9 cellular contexts compared by ENCODE assay signal in the genomic region with DNA sequence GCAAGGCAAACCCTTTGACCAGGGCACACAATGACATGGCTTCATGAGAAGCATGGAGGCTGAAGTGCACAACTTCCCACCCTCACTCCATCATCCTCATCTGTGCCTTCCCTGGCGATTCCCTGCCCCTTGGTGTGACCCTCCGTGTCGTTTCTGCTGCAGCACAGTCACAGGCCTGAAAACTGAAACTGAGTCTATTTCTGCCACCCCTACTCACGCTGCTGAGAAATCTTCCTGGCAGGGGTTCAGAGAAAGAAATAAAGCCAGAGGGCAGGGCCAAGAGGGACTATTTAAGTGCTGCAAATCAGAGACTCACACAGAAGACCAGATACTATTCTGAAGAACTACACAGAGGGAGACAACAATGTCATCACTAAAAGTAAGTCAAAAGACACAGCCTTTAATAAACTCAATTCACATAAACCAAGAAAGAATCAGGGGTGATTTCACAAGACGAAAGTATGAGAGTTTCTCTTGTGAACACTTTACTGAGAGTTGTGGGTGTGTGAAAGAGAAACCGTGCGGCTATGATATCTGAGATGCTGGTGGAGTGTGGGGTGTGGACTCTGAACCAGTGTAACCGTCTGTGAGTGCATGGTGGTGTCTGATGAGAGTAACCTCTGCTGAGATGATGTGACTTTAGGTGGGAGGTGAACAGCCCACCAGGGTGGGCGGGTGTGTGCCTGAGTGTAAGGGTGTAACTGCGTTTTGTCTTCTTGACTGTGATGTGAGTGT.
A peak's percentile ranks its signal among the peaks of the same experiment; 100 is the strongest.
DNase-seq lines count a peak whose midpoint lies in the region; ATAC-seq lines count a peak whose summit lies in the region.
"Had no signal": no experiment of that assay in that cellular context is flagged by ENCODE, and none has a peak within 500 bp of the region (broad histone marks: within the 10 kb centered on the region; RNA-seq: fewer than 3 reads in every experiment).

No MANE protein-coding gene starts in this region.

- peak; percentile 71 for DNase-seq in activated naive CD4-positive, alpha-beta T cell treated with Interleukin-2 at 50 U/mL for 16 hours
- peak; percentile 28 to 61 for DNase-seq in stimulated activated CD4-positive, alpha-beta T cell treated with anti-CD3 and anti-CD28 coated beads, Interleukin-4, amount 100 ng/mL, for 48 hours (ENCODE audit: low read depth in 2 of 2)
- DNase-seq in retina (no peak), SHP77 (lab: John Stamatoyannopoulos, UW) (no peak), NCI-H82 (lab: John Stamatoyannopoulos, UW) (no peak)
- DNase-seq: natural killer cell had no signal

- ATAC-seq in GM19035 (IDR thresholded peaks at IDR 0.05; ENCODE audit: unreplicated experiment) (peak; percentile 61), HG03095 (IDR thresholded peaks at IDR 0.05; ENCODE audit: unreplicated experiment) (peak; percentile 49), HG02970 (IDR thresholded peaks at IDR 0.05; ENCODE audit: low FRiP score, unreplicated experiment) (no peak)

Comparison
In these comparisons a context has a peak if more than half of its experiments do, and no peak if none do; other contexts are left out.
1. DNase-seq: peak in activated naive CD4-positive, alpha-beta T cell treated with Interleukin-2 at 50 U/mL for 16 hours (single experiment) and stimulated activated CD4-positive, alpha-beta T cell treated with anti-CD3 and anti-CD28 coated beads, Interleukin-4, amount 100 ng/mL, for 48 hours (2 of 2); none in retina (single experiment), SHP77 (0 of 2) and NCI-H82 (single experiment).